1 cellular context compared by ENCODE assay signal in genomic region chr12:124305136-124305535, GRCh38.
TF ChIP-seq lines count a peak whose summit lies in the region.

No MANE protein-coding gene starts in this region.

TF ChIP-seq in HepG2, 621 proteins besides CTCF, POLR2A, EP300 and RAD21 (continued from another document):
- no peak for TF ChIP-seq ZSCAN25 (CRISPR knock-in tag; IDR thresholded peaks at IDR 0.05)
- TF ChIP-seq NR2F6 (IDR thresholded peaks at IDR 0.05): no peak
- TF ChIP-seq NR2F6 (CRISPR knock-in tag; IDR thresholded peaks at IDR 0.05): no peak
- peak; percentile 85 for TF ChIP-seq ZNF768 (CRISPR knock-in tag; IDR thresholded peaks at IDR 0.05)
- TF ChIP-seq, protein P1, sequence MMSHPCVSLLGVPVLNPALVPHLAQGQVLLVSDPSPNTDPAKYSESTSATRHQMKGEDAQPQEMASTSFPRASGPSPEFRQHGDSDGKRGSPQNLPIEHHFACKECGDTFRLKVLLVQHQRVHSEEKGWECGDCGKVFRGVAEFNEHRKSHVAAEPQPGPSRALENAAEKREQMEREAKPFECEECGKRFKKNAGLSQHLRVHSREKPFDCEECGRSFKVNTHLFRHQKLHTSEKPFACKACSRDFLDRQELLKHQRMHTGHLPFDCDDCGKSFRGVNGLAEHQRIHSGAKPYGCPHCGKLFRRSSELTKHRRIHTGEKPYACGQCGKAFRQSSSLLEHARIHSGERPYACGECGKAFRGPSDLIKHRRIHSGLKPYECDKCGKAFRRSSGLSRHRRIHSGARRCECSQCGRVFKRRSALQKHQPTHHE (CRISPR knock-in tag; IDR thresholded peaks at IDR 0.05; ENCODE audit: borderline replicate concordance): no peak
